Comparison of ENCODE assay signal across 8 cellular contexts in the genomic region with DNA sequence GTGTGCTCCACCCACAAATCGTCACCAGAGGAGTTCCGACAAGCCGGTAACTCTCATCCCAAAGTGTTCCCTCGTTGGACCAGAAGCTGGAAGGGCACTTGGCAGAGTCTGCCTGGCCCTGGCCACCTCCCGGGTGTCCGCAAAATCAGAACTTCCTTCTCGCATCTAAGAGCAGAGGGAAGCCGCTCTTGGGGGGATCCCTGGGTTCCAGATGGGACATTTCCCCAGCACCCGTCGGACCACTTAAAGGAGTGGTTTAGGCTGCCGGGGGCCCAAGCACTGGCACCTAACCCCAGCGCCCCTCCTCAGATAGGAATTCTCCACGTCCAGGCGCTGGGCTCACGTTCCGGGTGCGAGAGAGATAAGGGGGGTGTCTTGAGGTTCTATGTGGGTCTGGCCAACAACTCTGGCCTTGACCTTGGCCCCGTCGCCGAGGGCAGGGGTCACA. TPM values are rescaled to one million over a fixed set of nuclear protein-coding genes. Genes with fewer than 3 reads are reported as not detected.
A peak's percentile ranks its signal among the peaks of the same experiment; 100 is the strongest.
DNase-seq lines count a peak whose midpoint lies in the region; ATAC-seq and TF ChIP-seq lines count a peak whose summit lies in the region.

No MANE protein-coding gene starts in this region.

- intact Hi-C loops in right cardiac atrium (cut with DNase I) (no loop called here), spleen (cut with DNase I; ENCODE audit: low total_unique reads) (no loop called here)

- CTCF ChIA-PET in SK-N-SH (lab: Yijun Ruan, JAX), result interaction anchor here (0.8 to 2.3 kb wide), 6 partner anchors 14 to 49 kb away, joined by 3 to 26 read pairs (median 4); a partner anchor contains a TSS

- peaks cover 0 to 19% of the 10 kb centered on the region in 2 experiments; a peak in 2 of 4 replicates for H3K4me1 ChIP-seq in SK-N-SH (ENCODE audit: control insufficient read depth in 1 of 2, insufficient read depth in 2 of 2, low read depth in 1 of 2, low read length in 1 of 2)
- peaks cover 5% of the 10 kb centered on the region for H3K4me1 ChIP-seq in right cardiac atrium (ENCODE audit: control insufficient read depth, insufficient read depth, low read length)
- peaks cover 14 to 49% (median 41%) of the 10 kb centered on the region in 6 donors for H3K4me1 ChIP-seq in spleen

- H4K20me1 ChIP-seq in SK-N-SH (ENCODE audit: insufficient read depth), result peaks cover 31% of the 10 kb centered on the region

- WGBS in SK-N-SH (ENCODE audit: low lambda C conversion rate), result 20% methylated on average over 18 of the region's 20 CpGs
- WGBS in right cardiac atrium, result 16% methylated on average over 20 of the region's 20 CpGs
- 17 to 49% (median 23%) methylated on average over 8 to 20 of the region's 20 CpGs for WGBS in spleen, 5 donors

- H3K36me3 ChIP-seq in SK-N-SH (replicated peaks in 1 of 2; ENCODE audit: control insufficient read depth in 1 of 2, insufficient read depth in 2 of 2, low read length in 1 of 2) (peaks cover 0 to 3% of the 10 kb centered on the region in 2 experiments), spleen (peaks cover 0 to 31% (median 7%) of the 10 kb centered on the region in 6 donors)

- H3K4me3 Mint-ChIP-seq in T-helper 17 cell, result peak overlapping the region; percentile 90

- H3K4me3 ChIP-seq in SK-N-SH (ENCODE audit: low read depth in 2 of 2, low read length in 1 of 2) (peak overlapping the region; percentile 70 to 72), right cardiac atrium (ENCODE audit: low read length) (peak overlapping the region; percentile 34), spleen (peak overlapping the region; percentile 52 to 89 (median 74))

- peak overlapping the region; percentile 76 for H3K9ac ChIP-seq in SK-N-SH

- H3K36me3 Mint-ChIP-seq in T-helper 17 cell (ENCODE audit: low read depth), result no peaks in the 10 kb centered on the region

- TF ChIP-seq RAD21 in SK-N-SH (IDR thresholded peaks at IDR 0.05; ENCODE audit: low read length), result no peak

- H3K9me3 ChIP-seq in SK-N-SH (no peaks in the 10 kb centered on the region), T-helper 17 cell (ENCODE audit: control insufficient read depth, low read length, poor library complexity, severe bottlenecking) (no peaks in the 10 kb centered on the region), right cardiac atrium (ENCODE audit: control insufficient read depth, low read length) (no peaks in the 10 kb centered on the region), spleen (no peaks in the 10 kb centered on the region)

- TF ChIP-seq CTCF in SK-N-SH (IDR thresholded peaks at IDR 0.05), result no peak
- TF ChIP-seq CTCF in spleen (IDR thresholded peaks at IDR 0.05 in 8 of 11, conservative IDR thresholded peaks at IDR 0.05 in 3 of 11), result no peak

- no peaks in the 10 kb centered on the region for H3K9me2 ChIP-seq in SK-N-SH

- H3K4me2 ChIP-seq in SK-N-SH, result peak overlapping the region; percentile 92

- H3K27me3 Mint-ChIP-seq in T-helper 17 cell, result no peaks in the 10 kb centered on the region

- ATAC-seq in SK-N-SH treated with all-trans-retinoic acid at 6 μM for 48 hours (no peak), T-helper 17 cell (no peak), right cardiac atrium (no peak), HG02981 (IDR thresholded peaks at IDR 0.05; ENCODE audit: unreplicated experiment) (no peak)

- H3K27me3 ChIP-seq in SK-N-SH (ENCODE audit: insufficient read depth) (no peaks in the 10 kb centered on the region), right cardiac atrium (ENCODE audit: control insufficient read depth, insufficient read depth) (no peaks in the 10 kb centered on the region), spleen (replicated peaks in 1 of 7) (peaks cover 0 to 13% (median 0%) of the 10 kb centered on the region in 7 donors)

- peaks cover 37% of the 10 kb centered on the region for H3K79me2 ChIP-seq in SK-N-SH (ENCODE audit: insufficient read depth)

- H3K27ac Mint-ChIP-seq in T-helper 17 cell, result peak overlapping the region; percentile 97

- POLR2A ChIA-PET in SK-N-SH (lab: Yijun Ruan, JAX), result interaction anchor here (0.7 to 1.6 kb wide), 3 partner anchors 13 to 40 kb away, joined by 4 to 8 read pairs (median 6); a partner anchor contains a TSS

- peak overlapping the region; percentile 68 to 89; a peak in 3 of 4 replicates for H3K27ac ChIP-seq in SK-N-SH (ENCODE audit: low read depth in 2 of 2, low read length in 1 of 2)
- H3K27ac ChIP-seq in right cardiac atrium (ENCODE audit: low read length), result peak overlapping the region; percentile 71
- peak overlapping the region; percentile 83 to 95 (median 92) for H3K27ac ChIP-seq in spleen

- no peak for TF ChIP-seq POLR2A in spleen (IDR thresholded peaks at IDR 0.05)

- peak overlapping the region; percentile 93 for H2AFZ ChIP-seq in SK-N-SH (ENCODE audit: low read depth)

- no peak for TF ChIP-seq EP300 in SK-N-SH (IDR thresholded peaks at IDR 0.05; ENCODE audit: borderline replicate concordance in 1 of 2, low read depth in 1 of 2, low read length in 1 of 2)

- no peak for DNase-seq in SK-N-SH
- DNase-seq in T-helper 17 cell, result no peak
- DNase-seq in right cardiac atrium, result no peak
- no peak for DNase-seq in spleen
- DNase-seq in NCI-H1694 (lab: John Stamatoyannopoulos, UW), result no peak
- DNase-seq in GM19240 (ENCODE audit: insufficient read length, low spot score), result no peak

- no peaks in the 10 kb centered on the region for H3F3A ChIP-seq in SK-N-SH (replicated peaks; ENCODE audit: insufficient read depth)

- peaks cover 20% of the 10 kb centered on the region for H3K4me1 Mint-ChIP-seq in T-helper 17 cell

TF ChIP-seq in SK-N-SH, 30 proteins besides CTCF, POLR2A, EP300 and RAD21:
- TF ChIP-seq MEF2A (IDR thresholded peaks at IDR 0.05; ENCODE audit: borderline replicate concordance, low read depth) (no peak), RCOR1 (IDR thresholded peaks at IDR 0.05; ENCODE audit: low read length) (no peak), GABPA (IDR thresholded peaks at IDR 0.05; ENCODE audit: low read depth) (no peak), POLR2AphosphoS5 (IDR thresholded peaks at IDR 0.05; ENCODE audit: low read depth, low read length) (no peak), MXI1 (IDR thresholded peaks at IDR 0.05; ENCODE audit: low read depth, low read length) (no peak), FOXJ3 (CRISPR knock-in tag; IDR thresholded peaks at IDR 0.05) (no peak), RFX5 (IDR thresholded peaks at IDR 0.05; ENCODE audit: low read length) (no peak), FOXM1 (IDR thresholded peaks at IDR 0.05; ENCODE audit: low read depth) (no peak)

TF ChIP-seq in SK-N-SH treated with all-trans-retinoic acid at 6 μM for 48 hours, 23 proteins besides CTCF, POLR2A, EP300 and RAD21:
- TF ChIP-seq TCF4 (CRISPR knock-in tag; IDR thresholded peaks at IDR 0.05; ENCODE audit: borderline replicate concordance), result no peak

RNA-seq across cellular contexts. Expression of a gene that starts 0.9 kb away (rescaled TPM):
- polyA plus RNA-seq in SK-N-SH (2012; rRNA removed) (13.0 and 13.6 TPM in 2 replicates), right cardiac atrium (26.9 TPM), spleen (10 to 100 TPM; 12.4 to 44.3 (median 18.9) TPM)
- 6.2 and 9.7 TPM in 2 replicates for polyA plus RNA-seq in SK-N-SH (2012; cell fraction: cytosol; rRNA removed)
- polyA plus RNA-seq in SK-N-SH (2012; cell fraction: nucleus; rRNA removed), result 49.6 and 65.3 TPM in 2 replicates
- total RNA-seq in T-helper 17 cell (100 to 1,000 TPM; 104 to 107 TPM), right cardiac atrium (10 to 100 TPM; 23.2 to 32.6 (median 28.5) TPM), spleen (10 to 100 TPM; 19.5 to 41.3 (median 32.9) TPM)

RNA-seq across cellular contexts. Expression of a gene that starts 11.8 kb away (rescaled TPM):
- 0.78 and 0.87 TPM in 2 replicates for polyA plus RNA-seq in SK-N-SH (2012; rRNA removed)
- 0.71 and 0.79 TPM in 2 replicates for polyA plus RNA-seq in SK-N-SH (2012; cell fraction: cytosol; rRNA removed)
- polyA plus RNA-seq in SK-N-SH (2012; cell fraction: nucleus; rRNA removed), result 2.3 and 5.0 TPM in 2 replicates
- 1 to 10 TPM; 1.4 to 1.7 TPM for total RNA-seq in T-helper 17 cell
- total RNA-seq in right cardiac atrium, result 10 to 100 TPM in 3 of 4 donors, 1 to 10 TPM in 1; 8.0 to 17.6 (median 14.5) TPM
- polyA plus RNA-seq in right cardiac atrium, result 2.4 TPM
- total RNA-seq in spleen, result not detected
- under 1 TPM in 1 of 3 donors, not detected in 2; 0.11 TPM for polyA plus RNA-seq in spleen

RNA-seq across cellular contexts. Expression of a gene that starts 14.5 kb away (rescaled TPM):
- polyA plus RNA-seq in SK-N-SH (2012; rRNA removed), result 0.02 and 0.23 TPM in 2 replicates
- 0.03 and 0.16 TPM in 2 replicates for polyA plus RNA-seq in SK-N-SH (2012; cell fraction: cytosol; rRNA removed)
- polyA plus RNA-seq in SK-N-SH (2012; cell fraction: nucleus; rRNA removed), result 0.08 and 0.15 TPM in 2 replicates
- not detected for total RNA-seq in T-helper 17 cell
- total RNA-seq in right cardiac atrium, result 1 to 10 TPM in 2 of 4 donors, under 1 TPM in 2; 0.93 to 1.2 (median 0.97) TPM
- 0.36 TPM for polyA plus RNA-seq in right cardiac atrium
- under 1 TPM in 1 of 7 donors, not detected in 6; 0.37 TPM for total RNA-seq in spleen
- polyA plus RNA-seq in spleen, result under 1 TPM in 1 of 3 donors, not detected in 2; 0.08 TPM

RNA-seq across cellular contexts. Expression of a gene that starts 17.3 kb away (rescaled TPM):
- polyA plus RNA-seq in SK-N-SH (2012; rRNA removed) (29.7 and 38.7 TPM in 2 replicates), right cardiac atrium (12.2 TPM), spleen (10 to 100 TPM; 13.1 to 23.0 (median 19.3) TPM)
- 15.2 and 23.9 TPM in 2 replicates for polyA plus RNA-seq in SK-N-SH (2012; cell fraction: cytosol; rRNA removed)
- 26.0 and 28.6 TPM in 2 replicates for polyA plus RNA-seq in SK-N-SH (2012; cell fraction: nucleus; rRNA removed)
- total RNA-seq in T-helper 17 cell (10 to 100 TPM; 12.6 to 16.0 TPM), right cardiac atrium (10 to 100 TPM in 3 of 4 donors, 1 to 10 TPM in 1; 9.6 to 14.4 (median 11.0) TPM), spleen (10 to 100 TPM; 13.8 to 23.9 (median 17.7) TPM)

RNA-seq across cellular contexts. Expression of a gene that starts 23.1 kb away (rescaled TPM):
- polyA plus RNA-seq in SK-N-SH (2012; rRNA removed), result 28.3 and 53.8 TPM in 2 replicates
- polyA plus RNA-seq in SK-N-SH (2012; cell fraction: cytosol; rRNA removed), result 26.2 and 42.1 TPM in 2 replicates
- 29.2 and 60.3 TPM in 2 replicates for polyA plus RNA-seq in SK-N-SH (2012; cell fraction: nucleus; rRNA removed)
- not detected for total RNA-seq in T-helper 17 cell
- under 1 TPM in 2 of 4 donors, not detected in 2; 0.24 to 0.34 TPM for total RNA-seq in right cardiac atrium
- polyA plus RNA-seq in right cardiac atrium, result 0.16 TPM
- total RNA-seq in spleen, result 1 to 10 TPM; 1.2 to 4.4 (median 2.1) TPM
- polyA plus RNA-seq in spleen, result under 1 TPM; 0.11 to 0.96 (median 0.64) TPM
